In genomic region chr6:154548130-154548830, GRCh38 we compare ENCODE assay signal across 12 cellular contexts. TPM values are rescaled to one million over a fixed set of nuclear protein-coding genes. Genes with fewer than 3 reads are reported as not detected.
DNase-seq lines count a peak whose midpoint lies in the region; ATAC-seq, FAIRE-seq and TF ChIP-seq lines count a peak whose summit lies in the region.
"Had no signal": no experiment of that assay in that cellular context is flagged by ENCODE, and none has a peak within 500 bp of the region (broad histone marks: within the 10 kb centered on the region; RNA-seq: fewer than 3 reads in every experiment).

No MANE protein-coding gene starts in this region.

- no peaks in the 10 kb centered on the region for H4K20me1 ChIP-seq in astrocyte (ENCODE audit: insufficient read depth, low read length)

- peak overlapping the region; percentile 76 for H3K4me2 ChIP-seq in astrocyte (ENCODE audit: low read length)

- H3K27ac Mint-ChIP-seq in HFFc6 (no peak overlapping the region), astrocyte (ENCODE audit: unreplicated experiment) (no peak overlapping the region)
- H3K27ac Mint-ChIP-seq: CD8-positive, alpha-beta memory T cell; effector memory CD8-positive, alpha-beta T cell had no signal

- no peaks in the 10 kb centered on the region for H3K9me3 Mint-ChIP-seq in HFFc6
- H3K9me3 Mint-ChIP-seq in astrocyte (ENCODE audit: unreplicated experiment) = no peaks in the 10 kb centered on the region
- H3K9me3 Mint-ChIP-seq: CD8-positive, alpha-beta memory T cell; effector memory CD8-positive, alpha-beta T cell had no signal

- DNase-seq in HFFc6 (no peak), astrocyte (ENCODE audit: low read depth) (peak; percentile 71), right cardiac atrium (peak; percentile 44 to 64 (median 60)), sigmoid colon (no peak), GM19240 (ENCODE audit: insufficient read length, low spot score) (no peak), cerebellar nuclear complex (lab: John Stamatoyannopoulos, UW) (no peak), COR-L47 (lab: John Stamatoyannopoulos, UW) (no peak), retina (no peak)
- DNase-seq: CD8-positive, alpha-beta memory T cell; effector memory CD8-positive, alpha-beta T cell had no signal

- no peak for TF ChIP-seq EP300 in sigmoid colon (IDR thresholded peaks at IDR 0.05)

- no peak for FAIRE-seq in astrocyte (lab: Jason Lieb, UNC)
- FAIRE-seq: islet of Langerhans had no signal

- H3K9ac ChIP-seq in astrocyte (ENCODE audit: low read length) = no peak overlapping the region

- intact Hi-C loops in right cardiac atrium (cut with DNase I) (no loop called here), sigmoid colon (cut with DNase I) (no loop called here)

- TF ChIP-seq POLR2A in sigmoid colon (IDR thresholded peaks at IDR 0.05) = no peak

- H3K36me3 Mint-ChIP-seq in HFFc6 (ENCODE audit: low read depth) (no peaks in the 10 kb centered on the region), astrocyte (ENCODE audit: low read depth, unreplicated experiment) (no peaks in the 10 kb centered on the region)
- H3K36me3 Mint-ChIP-seq: CD8-positive, alpha-beta memory T cell had no signal

- peak; percentile 86 to 97 for ATAC-seq in right cardiac atrium
- ATAC-seq: effector memory CD8-positive, alpha-beta T cell had no signal

- no peaks in the 10 kb centered on the region for H3K36me3 ChIP-seq in astrocyte (ENCODE audit: insufficient read depth, low read length)
- H3K36me3 ChIP-seq in sigmoid colon = no peaks in the 10 kb centered on the region

- no peak overlapping the region for H3K4me3 ChIP-seq in astrocyte (ENCODE audit: insufficient read depth, low read depth, low read length)
- no peak overlapping the region for H3K4me3 ChIP-seq in right cardiac atrium (ENCODE audit: low read length)
- no peak overlapping the region for H3K4me3 ChIP-seq in sigmoid colon

- H3K4me3 Mint-ChIP-seq in HFFc6 (peak overlapping the region; percentile 9; the same call in 1 of the 2 replicates), astrocyte (ENCODE audit: unreplicated experiment) (no peak overlapping the region)
- H3K4me3 Mint-ChIP-seq: CD8-positive, alpha-beta memory T cell; effector memory CD8-positive, alpha-beta T cell had no signal

- TF ChIP-seq CTCF in HFFc6 (IDR thresholded peaks at IDR 0.05) (no peak), astrocyte (IDR thresholded peaks at IDR 0.05; ENCODE audit: insufficient read depth, low read depth, low read length) (no peak), sigmoid colon (IDR thresholded peaks at IDR 0.05) (no peak)

- no peaks in the 10 kb centered on the region for H3K79me2 ChIP-seq in astrocyte (ENCODE audit: insufficient read depth, low read length)

- H3K27me3 Mint-ChIP-seq in HFFc6 (ENCODE audit: insufficient read depth) (peaks cover 8% of the 10 kb centered on the region), astrocyte (ENCODE audit: low read depth, unreplicated experiment) (peaks cover 4% of the 10 kb centered on the region)
- H3K27me3 Mint-ChIP-seq: CD8-positive, alpha-beta memory T cell had no signal

- H3K27ac ChIP-seq in astrocyte (ENCODE audit: low read depth, low read length) (no peak overlapping the region), right cardiac atrium (ENCODE audit: low read length) (no peak overlapping the region), sigmoid colon (peak overlapping the region; percentile 42 to 78 (median 62))
- H3K27ac ChIP-seq: VCaP had no signal

- H3K27me3 ChIP-seq in astrocyte (ENCODE audit: insufficient read depth, low read length) = no peaks in the 10 kb centered on the region
- H3K27me3 ChIP-seq in right cardiac atrium (ENCODE audit: control insufficient read depth, insufficient read depth) = no peaks in the 10 kb centered on the region
- no peaks in the 10 kb centered on the region for H3K27me3 ChIP-seq in sigmoid colon

- H3K9me3 ChIP-seq in astrocyte (ENCODE audit: insufficient read depth, low read depth, low read length) (no peaks in the 10 kb centered on the region), right cardiac atrium (ENCODE audit: control insufficient read depth, low read length) (no peaks in the 10 kb centered on the region), sigmoid colon (no peaks in the 10 kb centered on the region)

- peaks cover 7% of the 10 kb centered on the region for H3K4me1 ChIP-seq in astrocyte (ENCODE audit: insufficient read depth, low read length)
- H3K4me1 ChIP-seq in right cardiac atrium (ENCODE audit: control insufficient read depth, insufficient read depth, low read length) = peaks cover 4% of the 10 kb centered on the region
- peaks cover 0 to 16% (median 11%) of the 10 kb centered on the region in 4 donors for H3K4me1 ChIP-seq in sigmoid colon

- WGBS in right cardiac atrium = 33% methylated on average over 8 of the region's 8 CpGs
- 24 to 56% methylated on average over 8 of the region's 8 CpGs for WGBS in sigmoid colon, 2 donors

- peak overlapping the region; percentile 41 for H2AFZ ChIP-seq in astrocyte (ENCODE audit: low read depth, low read length)

- H3K4me1 Mint-ChIP-seq in HFFc6 (ENCODE audit: low read depth) (peaks cover 9% of the 10 kb centered on the region), astrocyte (ENCODE audit: low read depth, unreplicated experiment) (no peaks in the 10 kb centered on the region)
- H3K4me1 Mint-ChIP-seq: CD8-positive, alpha-beta memory T cell had no signal

RNA-seq across cellular contexts. Expression of gene CNKSR3, which starts 37.8 kb away (rescaled TPM):
- total RNA-seq in HFFc6 (2021; fragmentation: NEBNext Ultra II Directional; extraction: Animal tissue kit (Norgen Biotek cat#: 25700)) = 10 to 100 TPM; 15.3 to 21.7 (median 18.7) TPM
- total RNA-seq in astrocyte (11.1 and 12.5 TPM in 2 replicates), right cardiac atrium (10 to 100 TPM; 17.8 to 21.1 (median 18.5) TPM), sigmoid colon (10 to 100 TPM; 12.8 to 16.8 (median 14.4) TPM)
- polyA plus RNA-seq in right cardiac atrium (7.9 TPM), sigmoid colon (10 to 100 TPM in 2 of 3 donors, 1 to 10 TPM in 1; 6.0 to 17.4 (median 15.3) TPM)
- polyA plus RNA-seq: CD8-positive, alpha-beta memory T cell had no signal

Comparison
In these comparisons a context has a peak if more than half of its experiments do, and no peak if none do; other contexts are left out.
1. DNase-seq: peak in astrocyte (single experiment) and right cardiac atrium (3 of 3); none in HFFc6 (single experiment), sigmoid colon (single experiment), GM19240 (single experiment), cerebellar nuclear complex (0 of 2), COR-L47 (single experiment) and retina (single experiment).
2. H3K27ac ChIP-seq: peak in sigmoid colon (4 of 4); none in astrocyte (single experiment) and right cardiac atrium (single experiment).